Comparison of ENCODE assay signal across 5 cellular contexts in genomic region chr10:46591053-46591452, GRCh38. TPM values are rescaled to one million over a fixed set of nuclear protein-coding genes. Genes with fewer than 3 reads are reported as not detected.
"Had no signal": no experiment of that assay in that cellular context is flagged by ENCODE, and none has a peak within 500 bp of the region (broad histone marks: within the 10 kb centered on the region; RNA-seq: fewer than 3 reads in every experiment).

No MANE protein-coding gene starts in this region.

RNA-seq across cellular contexts. Expression of gene SYT15, which starts 12.1 kb away (rescaled TPM):
- total RNA-seq: GM23338, H7 had no signal

RNA-seq across cellular contexts. Expression of gene GPRIN2, which starts 34.6 kb away (rescaled TPM):
- total RNA-seq: GM23248, H4, HFFc6 had no signal
- polyA plus RNA-seq: GM23248 had no signal
